ENCODE assay signal across 29 cellular contexts in genomic region chr2:163997466-163997865, GRCh38.
"Had no signal": no experiment of that assay in that cellular context is flagged by ENCODE, and none has a peak within 500 bp of the region (broad histone marks: within the 10 kb centered on the region; RNA-seq: fewer than 3 reads in every experiment).

No MANE protein-coding gene starts in this region.

- H3K4me3 Mint-ChIP-seq: immature natural killer cell; naive thymus-derived CD8-positive, alpha-beta T cell; nephron; neural crest cell; stimulated activated naive B cell treated with anti-CD40 and anti-IgM and Interleukin-4, amounts not matched to agents 10 μg/mL and 1 μg/mL and 100 μg/mL, for 72 hours had no signal

- H3K27me3 Mint-ChIP-seq: naive thymus-derived CD8-positive, alpha-beta T cell; stimulated activated naive B cell treated with anti-CD40 and anti-IgM and Interleukin-4, amounts not matched to agents 10 μg/mL and 1 μg/mL and 100 μg/mL, for 72 hours had no signal

- H3K9me3 Mint-ChIP-seq: nephron; neural crest cell; stimulated activated naive B cell treated with anti-CD40 and anti-IgM and Interleukin-4, amounts not matched to agents 10 μg/mL and 1 μg/mL and 100 μg/mL, for 72 hours had no signal

- H3K27ac ChIP-seq: left lung, lower lobe of right lung, pancreas, prostate gland, skin epidermis, stomach, testis, tibial artery, uterus had no signal

- ATAC-seq: left colon; left lung; lower lobe of right lung; naive thymus-derived CD8-positive, alpha-beta T cell; pancreas; right cardiac atrium; sciatic nerve; stimulated activated naive B cell treated with anti-CD40 and anti-IgM and Interleukin-4, amounts not matched to agents 10 μg/mL and 1 μg/mL and 100 μg/mL, for 72 hours; stimulated activated naive CD8-positive, alpha-beta T cell treated with anti-CD3 and anti-CD28 coated beads, Interleukin-15, Interleukin-2, amounts not matched to agents 100 U/mL and 50 U/mL, for 24 hours had no signal

- H3K36me3 ChIP-seq: left lung, lower lobe of right lung, pancreas, prostate gland, stomach, tibial artery, uterus had no signal

- H3K27me3 ChIP-seq: left lung, pancreas, stomach, testis, tibial artery, uterus had no signal

- H3K4me1 ChIP-seq: left lung, lower lobe of right lung, pancreas, prostate gland, stomach, testis, tibial artery, uterus had no signal

- H3K36me3 Mint-ChIP-seq: immature natural killer cell; naive thymus-derived CD8-positive, alpha-beta T cell; stimulated activated naive B cell treated with anti-CD40 and anti-IgM and Interleukin-4, amounts not matched to agents 10 μg/mL and 1 μg/mL and 100 μg/mL, for 72 hours had no signal

- H3K27ac Mint-ChIP-seq: immature natural killer cell; naive thymus-derived CD8-positive, alpha-beta T cell; stimulated activated naive B cell treated with anti-CD40 and anti-IgM and Interleukin-4, amounts not matched to agents 10 μg/mL and 1 μg/mL and 100 μg/mL, for 72 hours had no signal

- DNase-seq: hypothalamus; immature natural killer cell; kidney; left colon; left lung; lower lobe of right lung; mammary epithelial cell; mesenchymal stem cell; naive thymus-derived CD8-positive, alpha-beta T cell; pancreas; posterior cingulate gyrus; retina; right cardiac atrium; stimulated activated CD4-positive, alpha-beta T cell treated with anti-CD3 and anti-CD28 coated beads, Interleukin-12 subunit alpha, Interleukin-12 subunit beta, amount 100 ng/mL, for 4 hours; stimulated activated CD4-positive, alpha-beta T cell treated with anti-CD3 and anti-CD28 coated beads, Interleukin-15, amount 100 ng/mL, for 24 hours; stimulated activated CD4-positive, alpha-beta T cell treated with anti-CD3 and anti-CD28 coated beads, Interleukin-2, amount 100 ng/mL, for 24 hours; stimulated activated CD4-positive, alpha-beta T cell treated with anti-CD3 and anti-CD28 coated beads, Interleukin-4, amount 100 ng/mL, for 1 hour; stimulated activated naive B cell treated with anti-CD40 and anti-IgM and Interleukin-4, amounts not matched to agents 10 μg/mL and 1 μg/mL and 100 μg/mL, for 72 hours; stimulated activated naive CD8-positive, alpha-beta T cell treated with anti-CD3 and anti-CD28 coated beads, Interleukin-15, Interleukin-2, amounts not matched to agents 100 U/mL and 50 U/mL, for 24 hours; stomach; testis; tibial artery; trophoblast cell; uterus had no signal

- H3K4me1 Mint-ChIP-seq: immature natural killer cell; naive thymus-derived CD8-positive, alpha-beta T cell; stimulated activated naive B cell treated with anti-CD40 and anti-IgM and Interleukin-4, amounts not matched to agents 10 μg/mL and 1 μg/mL and 100 μg/mL, for 72 hours had no signal

- H3K9me3 ChIP-seq: left lung, lower lobe of right lung, pancreas, prostate gland, stomach, testis, tibial artery, uterus had no signal

- H3K4me3 ChIP-seq: left lung, lower lobe of right lung, pancreas, prostate gland, skin epidermis, stomach, testis, tibial artery, uterus had no signal
